ENCODE assay signal across 1 cellular context in the genomic region with DNA sequence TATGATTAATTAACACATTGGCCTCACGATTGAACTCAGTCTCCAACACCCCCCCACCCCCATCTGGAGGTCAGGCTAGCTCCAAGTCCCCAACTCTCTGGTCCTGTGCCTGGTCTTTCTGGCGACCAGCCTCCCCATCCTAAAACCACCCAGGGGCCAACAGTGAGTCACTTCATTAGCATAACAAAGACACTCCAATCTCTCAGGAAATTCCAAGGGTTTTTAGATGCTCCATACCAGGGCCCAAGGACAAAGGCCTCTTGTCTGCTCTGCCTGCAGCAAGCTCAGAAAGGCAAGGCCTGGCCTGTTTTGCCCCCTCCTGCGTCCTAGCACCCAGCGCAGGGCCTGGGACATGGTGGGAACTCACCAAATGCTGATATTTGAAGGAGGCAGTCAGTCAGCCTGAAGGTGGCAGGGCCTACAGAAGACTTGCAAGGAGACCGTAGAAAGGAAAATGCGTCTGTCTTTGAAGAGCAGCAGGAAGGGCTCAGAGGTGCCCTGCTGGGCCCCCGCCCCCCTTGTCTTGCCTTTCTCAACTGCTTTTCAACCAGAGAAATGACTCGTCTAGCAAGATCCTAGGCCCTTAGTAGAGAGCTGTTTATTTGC.
TF ChIP-seq lines count a peak whose summit lies in the region.

No MANE protein-coding gene starts in this region.

TF ChIP-seq in HEK293, 187 proteins besides CTCF, POLR2A, EP300 and RAD21 (continued from another document and continues in another):
- TF ChIP-seq, protein P1, sequence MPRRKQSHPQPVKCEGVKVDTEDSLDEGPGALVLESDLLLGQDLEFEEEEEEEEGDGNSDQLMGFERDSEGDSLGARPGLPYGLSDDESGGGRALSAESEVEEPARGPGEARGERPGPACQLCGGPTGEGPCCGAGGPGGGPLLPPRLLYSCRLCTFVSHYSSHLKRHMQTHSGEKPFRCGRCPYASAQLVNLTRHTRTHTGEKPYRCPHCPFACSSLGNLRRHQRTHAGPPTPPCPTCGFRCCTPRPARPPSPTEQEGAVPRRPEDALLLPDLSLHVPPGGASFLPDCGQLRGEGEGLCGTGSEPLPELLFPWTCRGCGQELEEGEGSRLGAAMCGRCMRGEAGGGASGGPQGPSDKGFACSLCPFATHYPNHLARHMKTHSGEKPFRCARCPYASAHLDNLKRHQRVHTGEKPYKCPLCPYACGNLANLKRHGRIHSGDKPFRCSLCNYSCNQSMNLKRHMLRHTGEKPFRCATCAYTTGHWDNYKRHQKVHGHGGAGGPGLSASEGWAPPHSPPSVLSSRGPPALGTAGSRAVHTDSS (tag by site-specific recombination; IDR thresholded peaks at IDR 0.05): no peak
- TF ChIP-seq ZNF394 (tag by site-specific recombination; IDR thresholded peaks at IDR 0.05; ENCODE audit: borderline replicate concordance) (no peak), ZNF626 (tag by site-specific recombination; IDR thresholded peaks at IDR 0.05) (no peak), ZIC2 (tag by site-specific recombination; IDR thresholded peaks at IDR 0.05) (peak; percentile 77), ZNF121 (tag by site-specific recombination; IDR thresholded peaks at IDR 0.05) (no peak), IKZF3 (tag by site-specific recombination; IDR thresholded peaks at IDR 0.05) (peak; percentile 61), WT1 (tag by site-specific recombination; IDR thresholded peaks at IDR 0.05) (peak; percentile 12; the same call in 1 of the 2 replicates), ZNF266 (tag by site-specific recombination; IDR thresholded peaks at IDR 0.05; ENCODE audit: low read depth) (no peak), ZNF366 (tag by site-specific recombination; conservative IDR thresholded peaks at IDR 0.05) (0 out of 2 replicates have a peak, but pooled peaks have one; percentile 32), ZNF600 (tag by site-specific recombination; IDR thresholded peaks at IDR 0.05) (peak; percentile 95), MZF1 (tag by site-specific recombination; IDR thresholded peaks at IDR 0.05; ENCODE audit: borderline replicate concordance) (no peak), ZBTB8A (tag by site-specific recombination; IDR thresholded peaks at IDR 0.05) (0 out of 2 replicates have a peak, but pooled peaks have one; percentile 36), ZNF707 (tag by site-specific recombination; IDR thresholded peaks at IDR 0.05) (no peak), GLI4 (tag by site-specific recombination; IDR thresholded peaks at IDR 0.05) (no peak), ZNF311 (tag by site-specific recombination; IDR thresholded peaks at IDR 0.05; ENCODE audit: borderline replicate concordance) (no peak), SALL2 (tag by site-specific recombination; IDR thresholded peaks at IDR 0.05; ENCODE audit: borderline replicate concordance) (no peak), BCL11A (tag by site-specific recombination; IDR thresholded peaks at IDR 0.05; ENCODE audit: low read depth) (0 out of 2 replicates have a peak, but pooled peaks have one; percentile 11), ZBTB21 (tag by site-specific recombination; IDR thresholded peaks at IDR 0.05) (no peak), ZNF544 (tag by site-specific recombination; IDR thresholded peaks at IDR 0.05) (no peak), ZNF416 (tag by site-specific recombination; IDR thresholded peaks at IDR 0.05) (no peak), ZNF274 (IDR thresholded peaks at IDR 0.05; ENCODE audit: low read length) (no peak), ZNF274 (tag by site-specific recombination; IDR thresholded peaks at IDR 0.05; ENCODE audit: borderline replicate concordance) (no peak), KLF16 (tag by site-specific recombination; IDR thresholded peaks at IDR 0.05) (peak; percentile 51; the same call in 1 of the 2 replicates), ZNF324 (tag by site-specific recombination; IDR thresholded peaks at IDR 0.05) (no peak; the same call in 1 of the 2 replicates), YY2 (tag by site-specific recombination; IDR thresholded peaks at IDR 0.05) (no peak), OVOL3 (tag by site-specific recombination; IDR thresholded peaks at IDR 0.05) (no peak), ZNF830 (tag by site-specific recombination; IDR thresholded peaks at IDR 0.05; ENCODE audit: low read depth) (no peak), ZNF404 (tag by site-specific recombination; IDR thresholded peaks at IDR 0.05) (no peak), ZNF658 (tag by site-specific recombination; IDR thresholded peaks at IDR 0.05) (no peak), ZXDB (tag by site-specific recombination; IDR thresholded peaks at IDR 0.05) (peak; percentile 70), ZSCAN16 (tag by site-specific recombination; IDR thresholded peaks at IDR 0.05) (no peak), ZNF654 (tag by site-specific recombination; IDR thresholded peaks at IDR 0.05; ENCODE audit: low read depth) (no peak), SP7 (tag by site-specific recombination; IDR thresholded peaks at IDR 0.05) (peak; percentile 68; the same call in 1 of the 2 replicates), KLF8 (tag by site-specific recombination; IDR thresholded peaks at IDR 0.05) (0 out of 2 replicates have a peak, but pooled peaks have one; percentile 61), ZNF302 (tag by site-specific recombination; IDR thresholded peaks at IDR 0.05; ENCODE audit: low read depth) (no peak), ZNF248 (tag by site-specific recombination; IDR thresholded peaks at IDR 0.05) (no peak), PRDM1 (tag by site-specific recombination; IDR thresholded peaks at IDR 0.05) (no peak), ZSCAN30 (tag by site-specific recombination; IDR thresholded peaks at IDR 0.05) (0 out of 2 replicates have a peak, but pooled peaks have one; percentile 33), ZNF24 (tag by site-specific recombination; IDR thresholded peaks at IDR 0.05) (0 out of 2 replicates have a peak, but pooled peaks have one; percentile 55), ZNF610 (tag by site-specific recombination; IDR thresholded peaks at IDR 0.05; ENCODE audit: borderline replicate concordance) (0 out of 2 replicates have a peak, but pooled peaks have one; percentile 22), YY1 (tag by site-specific recombination; IDR thresholded peaks at IDR 0.05) (peak; percentile 26; the same call in 1 of the 2 replicates), ZNF785 (tag by site-specific recombination; IDR thresholded peaks at IDR 0.05) (no peak), ZNF335 (tag by site-specific recombination; conservative IDR thresholded peaks at IDR 0.05) (peak; percentile 49; the same call in 1 of the 2 replicates), ZNF629 (tag by site-specific recombination; IDR thresholded peaks at IDR 0.05) (peak; percentile 56; the same call in 1 of the 2 replicates), GLIS2 (tag by site-specific recombination; IDR thresholded peaks at IDR 0.05) (peak; percentile 56), ZNF350 (tag by site-specific recombination; IDR thresholded peaks at IDR 0.05) (no peak)
- TF ChIP-seq, protein P2, sequence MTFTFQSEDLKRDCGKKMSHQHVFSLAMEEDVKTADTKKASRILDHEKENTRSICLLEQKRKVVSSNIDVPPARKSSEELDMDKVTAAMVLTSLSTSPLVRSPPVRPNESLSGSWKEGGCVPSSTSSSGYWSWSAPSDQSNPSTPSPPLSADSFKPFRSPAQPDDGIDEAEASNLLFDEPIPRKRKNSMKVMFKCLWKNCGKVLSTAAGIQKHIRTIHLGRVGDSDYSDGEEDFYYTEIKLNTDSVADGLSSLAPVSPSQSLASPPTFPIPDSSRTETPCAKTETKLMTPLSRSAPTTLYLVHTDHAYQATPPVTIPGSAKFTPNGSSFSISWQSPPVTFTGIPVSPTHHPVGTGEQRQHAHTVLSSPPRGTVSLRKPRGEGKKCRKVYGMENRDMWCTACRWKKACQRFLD (tag by site-specific recombination; IDR thresholded peaks at IDR 0.05): no peak
- TF ChIP-seq, protein P3, sequence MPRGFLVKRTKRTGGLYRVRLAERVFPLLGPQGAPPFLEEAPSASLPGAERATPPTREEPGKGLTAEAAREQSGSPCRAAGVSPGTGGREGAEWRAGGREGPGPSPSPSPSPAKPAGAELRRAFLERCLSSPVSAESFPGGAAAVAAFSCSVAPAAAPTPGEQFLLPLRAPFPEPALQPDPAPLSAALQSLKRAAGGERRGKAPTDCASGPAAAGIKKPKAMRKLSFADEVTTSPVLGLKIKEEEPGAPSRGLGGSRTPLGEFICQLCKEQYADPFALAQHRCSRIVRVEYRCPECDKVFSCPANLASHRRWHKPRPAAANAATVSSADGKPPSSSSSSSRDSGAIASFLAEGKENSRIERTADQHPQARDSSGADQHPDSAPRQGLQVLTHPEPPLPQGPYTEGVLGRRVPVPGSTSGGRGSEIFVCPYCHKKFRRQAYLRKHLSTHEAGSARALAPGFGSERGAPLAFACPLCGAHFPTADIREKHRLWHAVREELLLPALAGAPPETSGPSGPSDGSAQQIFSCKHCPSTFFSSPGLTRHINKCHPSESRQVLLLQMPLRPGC (tag by site-specific recombination; IDR thresholded peaks at IDR 0.05): peak; percentile 84
- TF ChIP-seq, protein P4, sequence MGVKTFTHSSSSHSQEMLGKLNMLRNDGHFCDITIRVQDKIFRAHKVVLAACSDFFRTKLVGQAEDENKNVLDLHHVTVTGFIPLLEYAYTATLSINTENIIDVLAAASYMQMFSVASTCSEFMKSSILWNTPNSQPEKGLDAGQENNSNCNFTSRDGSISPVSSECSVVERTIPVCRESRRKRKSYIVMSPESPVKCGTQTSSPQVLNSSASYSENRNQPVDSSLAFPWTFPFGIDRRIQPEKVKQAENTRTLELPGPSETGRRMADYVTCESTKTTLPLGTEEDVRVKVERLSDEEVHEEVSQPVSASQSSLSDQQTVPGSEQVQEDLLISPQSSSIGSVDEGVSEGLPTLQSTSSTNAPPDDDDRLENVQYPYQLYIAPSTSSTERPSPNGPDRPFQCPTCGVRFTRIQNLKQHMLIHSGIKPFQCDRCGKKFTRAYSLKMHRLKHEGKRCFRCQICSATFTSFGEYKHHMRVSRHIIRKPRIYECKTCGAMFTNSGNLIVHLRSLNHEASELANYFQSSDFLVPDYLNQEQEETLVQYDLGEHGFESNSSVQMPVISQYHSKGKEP (tag by site-specific recombination; IDR thresholded peaks at IDR 0.05): peak; percentile 13; the same call in 1 of the 2 replicates
- TF ChIP-seq, protein P5, sequence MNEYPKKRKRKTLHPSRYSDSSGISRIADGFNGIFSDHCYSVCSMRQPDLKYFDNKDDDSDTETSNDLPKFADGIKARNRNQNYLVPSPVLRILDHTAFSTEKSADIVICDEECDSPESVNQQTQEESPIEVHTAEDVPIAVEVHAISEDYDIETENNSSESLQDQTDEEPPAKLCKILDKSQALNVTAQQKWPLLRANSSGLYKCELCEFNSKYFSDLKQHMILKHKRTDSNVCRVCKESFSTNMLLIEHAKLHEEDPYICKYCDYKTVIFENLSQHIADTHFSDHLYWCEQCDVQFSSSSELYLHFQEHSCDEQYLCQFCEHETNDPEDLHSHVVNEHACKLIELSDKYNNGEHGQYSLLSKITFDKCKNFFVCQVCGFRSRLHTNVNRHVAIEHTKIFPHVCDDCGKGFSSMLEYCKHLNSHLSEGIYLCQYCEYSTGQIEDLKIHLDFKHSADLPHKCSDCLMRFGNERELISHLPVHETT (tag by site-specific recombination; IDR thresholded peaks at IDR 0.05): peak; percentile 74
- TF ChIP-seq, protein P6, sequence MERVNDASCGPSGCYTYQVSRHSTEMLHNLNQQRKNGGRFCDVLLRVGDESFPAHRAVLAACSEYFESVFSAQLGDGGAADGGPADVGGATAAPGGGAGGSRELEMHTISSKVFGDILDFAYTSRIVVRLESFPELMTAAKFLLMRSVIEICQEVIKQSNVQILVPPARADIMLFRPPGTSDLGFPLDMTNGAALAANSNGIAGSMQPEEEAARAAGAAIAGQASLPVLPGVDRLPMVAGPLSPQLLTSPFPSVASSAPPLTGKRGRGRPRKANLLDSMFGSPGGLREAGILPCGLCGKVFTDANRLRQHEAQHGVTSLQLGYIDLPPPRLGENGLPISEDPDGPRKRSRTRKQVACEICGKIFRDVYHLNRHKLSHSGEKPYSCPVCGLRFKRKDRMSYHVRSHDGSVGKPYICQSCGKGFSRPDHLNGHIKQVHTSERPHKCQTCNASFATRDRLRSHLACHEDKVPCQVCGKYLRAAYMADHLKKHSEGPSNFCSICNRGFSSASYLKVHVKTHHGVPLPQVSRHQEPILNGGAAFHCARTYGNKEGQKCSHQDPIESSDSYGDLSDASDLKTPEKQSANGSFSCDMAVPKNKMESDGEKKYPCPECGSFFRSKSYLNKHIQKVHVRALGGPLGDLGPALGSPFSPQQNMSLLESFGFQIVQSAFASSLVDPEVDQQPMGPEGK (tag by site-specific recombination; IDR thresholded peaks at IDR 0.05): peak; percentile 78
- TF ChIP-seq, protein P7, sequence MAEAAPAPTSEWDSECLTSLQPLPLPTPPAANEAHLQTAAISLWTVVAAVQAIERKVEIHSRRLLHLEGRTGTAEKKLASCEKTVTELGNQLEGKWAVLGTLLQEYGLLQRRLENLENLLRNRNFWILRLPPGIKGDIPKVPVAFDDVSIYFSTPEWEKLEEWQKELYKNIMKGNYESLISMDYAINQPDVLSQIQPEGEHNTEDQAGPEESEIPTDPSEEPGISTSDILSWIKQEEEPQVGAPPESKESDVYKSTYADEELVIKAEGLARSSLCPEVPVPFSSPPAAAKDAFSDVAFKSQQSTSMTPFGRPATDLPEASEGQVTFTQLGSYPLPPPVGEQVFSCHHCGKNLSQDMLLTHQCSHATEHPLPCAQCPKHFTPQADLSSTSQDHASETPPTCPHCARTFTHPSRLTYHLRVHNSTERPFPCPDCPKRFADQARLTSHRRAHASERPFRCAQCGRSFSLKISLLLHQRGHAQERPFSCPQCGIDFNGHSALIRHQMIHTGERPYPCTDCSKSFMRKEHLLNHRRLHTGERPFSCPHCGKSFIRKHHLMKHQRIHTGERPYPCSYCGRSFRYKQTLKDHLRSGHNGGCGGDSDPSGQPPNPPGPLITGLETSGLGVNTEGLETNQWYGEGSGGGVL (tag by site-specific recombination; IDR thresholded peaks at IDR 0.05): no peak
- TF ChIP-seq, protein P8, sequence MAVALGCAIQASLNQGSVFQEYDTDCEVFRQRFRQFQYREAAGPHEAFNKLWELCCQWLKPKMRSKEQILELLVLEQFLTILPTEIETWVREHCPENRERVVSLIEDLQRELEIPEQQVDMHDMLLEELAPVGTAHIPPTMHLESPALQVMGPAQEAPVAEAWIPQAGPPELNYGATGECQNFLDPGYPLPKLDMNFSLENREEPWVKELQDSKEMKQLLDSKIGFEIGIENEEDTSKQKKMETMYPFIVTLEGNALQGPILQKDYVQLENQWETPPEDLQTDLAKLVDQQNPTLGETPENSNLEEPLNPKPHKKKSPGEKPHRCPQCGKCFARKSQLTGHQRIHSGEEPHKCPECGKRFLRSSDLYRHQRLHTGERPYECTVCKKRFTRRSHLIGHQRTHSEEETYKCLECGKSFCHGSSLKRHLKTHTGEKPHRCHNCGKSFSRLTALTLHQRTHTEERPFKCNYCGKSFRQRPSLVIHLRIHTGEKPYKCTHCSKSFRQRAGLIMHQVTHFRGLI (tag by site-specific recombination; IDR thresholded peaks at IDR 0.05): peak; percentile 16; the same call in 1 of the 2 replicates
- TF ChIP-seq, protein P9, sequence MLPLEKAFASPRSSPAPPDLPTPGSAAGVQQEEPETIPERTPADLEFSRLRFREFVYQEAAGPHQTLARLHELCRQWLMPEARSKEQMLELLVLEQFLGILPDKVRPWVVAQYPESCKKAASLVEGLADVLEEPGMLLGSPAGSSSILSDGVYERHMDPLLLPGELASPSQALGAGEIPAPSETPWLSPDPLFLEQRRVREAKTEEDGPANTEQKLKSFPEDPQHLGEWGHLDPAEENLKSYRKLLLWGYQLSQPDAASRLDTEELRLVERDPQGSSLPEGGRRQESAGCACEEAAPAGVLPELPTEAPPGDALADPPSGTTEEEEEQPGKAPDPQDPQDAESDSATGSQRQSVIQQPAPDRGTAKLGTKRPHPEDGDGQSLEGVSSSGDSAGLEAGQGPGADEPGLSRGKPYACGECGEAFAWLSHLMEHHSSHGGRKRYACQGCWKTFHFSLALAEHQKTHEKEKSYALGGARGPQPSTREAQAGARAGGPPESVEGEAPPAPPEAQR (tag by site-specific recombination; IDR thresholded peaks at IDR 0.05): no peak
